11 cellular contexts compared by ENCODE assay signal in genomic region chr2:224925066-224925821, GRCh38.
DNase-seq lines count a peak whose midpoint lies in the region; ATAC-seq and TF ChIP-seq lines count a peak whose summit lies in the region.
"Had no signal": no experiment of that assay in that cellular context is flagged by ENCODE, and none has a peak within 500 bp of the region (broad histone marks: within the 10 kb centered on the region; RNA-seq: fewer than 3 reads in every experiment).

No MANE protein-coding gene starts in this region.

- no peak overlapping the region for H3K4me3 Mint-ChIP-seq in CD14-positive monocyte

- no peak for TF ChIP-seq CTCF in CD14-positive monocyte (IDR thresholded peaks at IDR 0.05)
- TF ChIP-seq CTCF in coronary artery (IDR thresholded peaks at IDR 0.05): no peak

- H3K36me3 Mint-ChIP-seq in CD14-positive monocyte: peaks cover 37 to 46% of the 10 kb centered on the region in 2 donors

- peaks cover 0 to 3% (median 0%) of the 10 kb centered on the region in 7 donors for H3K9me3 Mint-ChIP-seq in CD14-positive monocyte

- DNase-seq in CD14-positive monocyte (ENCODE audit: low spot score) (no peak), coronary artery (ENCODE audit: low spot score) (no peak), substantia nigra (lab: John Stamatoyannopoulos, UW) (no peak), germinal center (ENCODE audit: low spot score) (no peak)
- DNase-seq: BE2C, NCI-H1105 treated with DMSO at 0.1 percent for 48 hours had no signal

- peaks cover 82% of the 10 kb centered on the region for H3K4me1 Mint-ChIP-seq in CD14-positive monocyte

- intact Hi-C loops in CD14-positive monocyte (cut with micrococcal nuclease): loop anchor here in 1 of 2 donors (5.0 kb wide), 1 partner anchor 38 kb away; no protein-coding TSS in a partner anchor

- H3K27me3 Mint-ChIP-seq in CD14-positive monocyte (ENCODE audit: low read depth in 3 of 3): peaks cover 0 to 7% (median 0%) of the 10 kb centered on the region in 3 donors

- no peak overlapping the region for H3K4me3 ChIP-seq in coronary artery

- H3K27ac Mint-ChIP-seq in CD14-positive monocyte: peak overlapping the region; percentile 91 to 97 (median 94)

- H3K27ac ChIP-seq in coronary artery (peak overlapping the region; percentile 43 to 82), substantia nigra (ENCODE audit: low read depth, low read length, poor library complexity, severe bottlenecking) (no peak overlapping the region)
- H3K27ac ChIP-seq: RWPE1 had no signal

- ATAC-seq in GM21381 (IDR thresholded peaks at IDR 0.05; ENCODE audit: unreplicated experiment) (peak; percentile 29), HG03520 (IDR thresholded peaks at IDR 0.05; ENCODE audit: unreplicated experiment) (peak; percentile 23), GM18868 (IDR thresholded peaks at IDR 0.05; ENCODE audit: unreplicated experiment) (no peak), GM18519 (IDR thresholded peaks at IDR 0.05; ENCODE audit: low FRiP score, unreplicated experiment) (no peak)

Comparison
In these comparisons a context has a peak if more than half of its experiments do, and no peak if none do; other contexts are left out.
1. ATAC-seq: peak in GM21381 (single experiment) and HG03520 (single experiment); none in GM18868 (single experiment) and GM18519 (single experiment).